13 cellular contexts compared by ENCODE assay signal in genomic region chr2:112625474-112626114, GRCh38. TPM values are rescaled to one million over a fixed set of nuclear protein-coding genes. Genes with fewer than 3 reads are reported as not detected.
DNase-seq lines count a peak whose midpoint lies in the region; ATAC-seq, FAIRE-seq and TF ChIP-seq lines count a peak whose summit lies in the region.
"Had no signal": no experiment of that assay in that cellular context is flagged by ENCODE, and none has a peak within 500 bp of the region (broad histone marks: within the 10 kb centered on the region; RNA-seq: fewer than 3 reads in every experiment).

No MANE protein-coding gene starts in this region.

- H3K9me3 Mint-ChIP-seq in activated naive CD8-positive, alpha-beta T cell treated with anti-CD3 and anti-CD28 coated beads, Interleukin-2, amount 10 ng/mL, durations not matched to agents 7 days and 5 days, result no peaks in the 10 kb centered on the region
- no peaks in the 10 kb centered on the region for H3K9me3 Mint-ChIP-seq in activated naive CD8-positive, alpha-beta T cell treated with anti-CD3 and anti-CD28 coated beads for 36 hours
- no peaks in the 10 kb centered on the region for H3K9me3 Mint-ChIP-seq in mesothelial cell of epicardium
- H3K9me3 Mint-ChIP-seq: IgD-negative memory B cell had no signal

- no peaks in the 10 kb centered on the region for H3K9me1 ChIP-seq in K562 (ENCODE audit: control insufficient read depth, insufficient read depth, low read length)

- POLR2A ChIA-PET in activated naive CD8-positive, alpha-beta T cell treated with anti-CD3 and anti-CD28 coated beads, Interleukin-2, amount 10 ng/mL, durations not matched to agents 7 days and 5 days (lab: Charles Lee), result interaction anchor here (1.3 to 14.3 kb wide), 8 partner anchors 7 to 100 kb away, joined by 3 to 293 read pairs (median 5); partner anchors contain the start of genes CHCHD5 and SLC20A1
- POLR2A ChIA-PET in K562 (lab: Yijun Ruan, JAX), result interaction anchor here (0.6 to 1.3 kb wide), 3 partner anchors 21 to 102 kb away, joined by 3 to 4 read pairs (median 3); no protein-coding TSS in a partner anchor

- no peak overlapping the region for H2BK120ac ChIP-seq in mesenchymal stem cell (ENCODE audit: low read depth, low read length)

- no TSS peak for BruUV-seq in K562 (replicated peaks; lab: Mats Ljungman, UMichigan)

- no peak overlapping the region for H3K4me3 Mint-ChIP-seq in activated naive CD8-positive, alpha-beta T cell treated with anti-CD3 and anti-CD28 coated beads, Interleukin-2, amount 10 ng/mL, durations not matched to agents 7 days and 5 days
- H3K4me3 Mint-ChIP-seq in activated naive CD8-positive, alpha-beta T cell treated with anti-CD3 and anti-CD28 coated beads for 36 hours, result no peak overlapping the region
- no peak overlapping the region for H3K4me3 Mint-ChIP-seq in mesothelial cell of epicardium

- no peaks in the 10 kb centered on the region for H3K9me3 ChIP-seq in K562 (replicated peaks; ENCODE audit: control insufficient read depth, insufficient read depth, low read depth, low read length)
- no peaks in the 10 kb centered on the region for H3K9me3 ChIP-seq in mesenchymal stem cell (ENCODE audit: control insufficient read depth, low read length)

- peak overlapping the region; percentile 57 to 75 for H3K4ac ChIP-seq in mesenchymal stem cell (ENCODE audit: low read depth in 1 of 2, low read length in 2 of 2)

- CTCF ChIA-PET in K562 (lab: Yijun Ruan, JAX; ENCODE audit: low intra/inter-chr PET ratio), result interaction anchor here (0.6 to 4.2 kb wide), 4 partner anchors 66 to 315 kb away, joined by 3 to 48 read pairs (median 4); no protein-coding TSS in a partner anchor

- no peak for TF ChIP-seq POLR2A in K562 (conservative IDR thresholded peaks at IDR 0.05)

- FAIRE-seq in K562 (lab: Jason Lieb, UNC), result no peak
- FAIRE-seq: GM12891 had no signal

- H3K4me3 ChIP-seq in K562 (no peak overlapping the region), mesenchymal stem cell (ENCODE audit: insufficient read depth in 1 of 2, low read depth in 1 of 2, low read length in 2 of 2) (no peak overlapping the region), foreskin fibroblast (ENCODE audit: low read depth in 1 of 2, low read length in 2 of 2) (no peak overlapping the region)

- TF ChIP-seq EP300 in K562 (IDR thresholded peaks at IDR 0.05; ENCODE audit: low read length), result no peak

- H3K36me3 ChIP-seq in K562 (ENCODE audit: control insufficient read depth, insufficient read depth, low read length) (no peaks in the 10 kb centered on the region), mesenchymal stem cell (ENCODE audit: control insufficient read depth in 1 of 2, insufficient read depth in 2 of 2, low read depth in 1 of 2, low read length in 2 of 2) (no peaks in the 10 kb centered on the region)

- H4K91ac ChIP-seq in mesenchymal stem cell (ENCODE audit: low read length), result no peak overlapping the region

- H3K4me2 ChIP-seq in K562 (ENCODE audit: insufficient read depth, low read length), result no peak overlapping the region
- no peak overlapping the region for H3K4me2 ChIP-seq in mesenchymal stem cell (ENCODE audit: low read length, poor library complexity, severe bottlenecking)

- H4K20me1 ChIP-seq in K562 (replicated peaks; ENCODE audit: control insufficient read depth, insufficient read depth, low read length), result no peaks in the 10 kb centered on the region

- H3K9ac ChIP-seq in K562 (ENCODE audit: insufficient read depth in 1 of 2, low read depth in 2 of 2, low read length in 2 of 2) (no peak overlapping the region), mesenchymal stem cell (ENCODE audit: low read length) (peak overlapping the region; percentile 75)

- no peak overlapping the region for H3K27ac ChIP-seq in K562 (ENCODE audit: extremely low read depth, low read depth, low read length)
- H3K27ac ChIP-seq in mesenchymal stem cell (ENCODE audit: low read length, poor library complexity, severe bottlenecking), result no peak overlapping the region

- no peak for TF ChIP-seq RAD21 in K562 (CRISPR knock-in tag; conservative IDR thresholded peaks at IDR 0.05 in 1 of 2, IDR thresholded peaks at IDR 0.05 in 1 of 2)

- H3K27me3 Mint-ChIP-seq in activated naive CD8-positive, alpha-beta T cell treated with anti-CD3 and anti-CD28 coated beads, Interleukin-2, amount 10 ng/mL, durations not matched to agents 7 days and 5 days, result peaks cover 3% of the 10 kb centered on the region
- no peaks in the 10 kb centered on the region for H3K27me3 Mint-ChIP-seq in activated naive CD8-positive, alpha-beta T cell treated with anti-CD3 and anti-CD28 coated beads for 36 hours
- H3K27me3 Mint-ChIP-seq in mesothelial cell of epicardium (ENCODE audit: low read depth), result peaks cover 5% of the 10 kb centered on the region
- H3K27me3 Mint-ChIP-seq: IgD-negative memory B cell had no signal

- TF ChIP-seq CTCF in K562 (IDR thresholded peaks at IDR 0.05 in 2 of 3, conservative IDR thresholded peaks at IDR 0.05 in 1 of 3; ENCODE audit: insufficient read depth in 2 of 3, low read depth in 1 of 3, low read length in 3 of 3) (no peak), mesothelial cell of epicardium (IDR thresholded peaks at IDR 0.05; ENCODE audit: unreplicated experiment) (no peak), foreskin fibroblast (IDR thresholded peaks at IDR 0.05; ENCODE audit: low read depth, low read length) (no peak)

- H3K14ac ChIP-seq in mesenchymal stem cell (ENCODE audit: low read length in 2 of 2), result no peak overlapping the region

- H2AFZ ChIP-seq in K562 (ENCODE audit: low read depth, low read length) (peak overlapping the region; percentile 73), mesenchymal stem cell (ENCODE audit: low read depth, low read length) (no peak overlapping the region)

- no peak for DNase-seq in activated naive CD8-positive, alpha-beta T cell treated with anti-CD3 and anti-CD28 coated beads, Interleukin-2, amount 10 ng/mL, durations not matched to agents 7 days and 5 days
- no peak for DNase-seq in activated naive CD8-positive, alpha-beta T cell treated with anti-CD3 and anti-CD28 coated beads for 36 hours
- DNase-seq in K562 (ENCODE audit: extremely low read depth in 1 of 4, low spot score in 3 of 4), result no peak
- no peak for DNase-seq in mesenchymal stem cell
- no peak for DNase-seq in mesothelial cell of epicardium (ENCODE audit: low spot score in 2 of 2, unreplicated experiment in 2 of 2)
- DNase-seq in NCI-H2227 treated with DMSO at 0.1 percent for 48 hours (lab: John Stamatoyannopoulos, UW), result no peak
- DNase-seq in foreskin fibroblast, result no peak
- DNase-seq in cortex of kidney (lab: John Stamatoyannopoulos, UW), result no peak
- DNase-seq: dermis blood vessel endothelial cell; stimulated activated CD8-positive, alpha-beta memory T cell treated with anti-CD3 and anti-CD28 coated beads, Interleukin-4, amount 100 ng/mL, for 48 hours had no signal

- peak overlapping the region in 1 of 2 experiments; percentile 14 for H3K18ac ChIP-seq in mesenchymal stem cell (ENCODE audit: low read depth in 1 of 2, low read length in 2 of 2)

- H2BK5ac ChIP-seq in mesenchymal stem cell (ENCODE audit: low read depth, low read length, poor library complexity, severe bottlenecking), result no peak overlapping the region

- peak overlapping the region; percentile 18 to 74 for H2BK12ac ChIP-seq in mesenchymal stem cell (ENCODE audit: low read length in 2 of 2)

- peaks cover 2% of the 10 kb centered on the region for H3K36me3 Mint-ChIP-seq in activated naive CD8-positive, alpha-beta T cell treated with anti-CD3 and anti-CD28 coated beads, Interleukin-2, amount 10 ng/mL, durations not matched to agents 7 days and 5 days
- H3K36me3 Mint-ChIP-seq in activated naive CD8-positive, alpha-beta T cell treated with anti-CD3 and anti-CD28 coated beads for 36 hours, result no peaks in the 10 kb centered on the region
- H3K36me3 Mint-ChIP-seq in mesothelial cell of epicardium, result no peaks in the 10 kb centered on the region

- peak overlapping the region; percentile 47 for H3K27ac Mint-ChIP-seq in activated naive CD8-positive, alpha-beta T cell treated with anti-CD3 and anti-CD28 coated beads, Interleukin-2, amount 10 ng/mL, durations not matched to agents 7 days and 5 days
- H3K27ac Mint-ChIP-seq in activated naive CD8-positive, alpha-beta T cell treated with anti-CD3 and anti-CD28 coated beads for 36 hours, result no peak overlapping the region
- no peak overlapping the region for H3K27ac Mint-ChIP-seq in mesothelial cell of epicardium
- H3K27ac Mint-ChIP-seq: progenitor cell of endocrine pancreas had no signal

- ATAC-seq in activated naive CD8-positive, alpha-beta T cell treated with anti-CD3 and anti-CD28 coated beads, Interleukin-2, amount 10 ng/mL, durations not matched to agents 7 days and 5 days (ENCODE audit: low read depth), result no peak
- no peak for ATAC-seq in K562

- H3K27me3 ChIP-seq in K562 (ENCODE audit: control insufficient read depth in 2 of 2, insufficient read depth in 2 of 2, low read length in 2 of 2) (no peaks in the 10 kb centered on the region), mesenchymal stem cell (ENCODE audit: control insufficient read depth in 1 of 2, insufficient read depth in 1 of 2, low read length in 2 of 2) (no peaks in the 10 kb centered on the region)

- H4K8ac ChIP-seq in mesenchymal stem cell (ENCODE audit: low read length), result peak overlapping the region; percentile 74

- H3K79me2 ChIP-seq in K562 (ENCODE audit: control insufficient read depth, insufficient read depth, low read length), result no peaks in the 10 kb centered on the region

- peaks cover 3% of the 10 kb centered on the region for H3K79me1 ChIP-seq in mesenchymal stem cell (replicated peaks; ENCODE audit: low read length, poor library complexity, severe bottlenecking)

- peaks cover 51% of the 10 kb centered on the region for H3K4me1 Mint-ChIP-seq in activated naive CD8-positive, alpha-beta T cell treated with anti-CD3 and anti-CD28 coated beads, Interleukin-2, amount 10 ng/mL, durations not matched to agents 7 days and 5 days
- peaks cover 36% of the 10 kb centered on the region for H3K4me1 Mint-ChIP-seq in activated naive CD8-positive, alpha-beta T cell treated with anti-CD3 and anti-CD28 coated beads for 36 hours
- peaks cover 14% of the 10 kb centered on the region for H3K4me1 Mint-ChIP-seq in mesothelial cell of epicardium

- intact Hi-C loops in K562 (cut with micrococcal nuclease), result loop anchor here (1.0 to 2.0 kb wide), 3 partner anchors 19 to 101 kb away; partner anchors contain the start of gene SLC20A1

- H3K23ac ChIP-seq in mesenchymal stem cell (ENCODE audit: low read length in 2 of 2), result no peak overlapping the region

- H3K4me1 ChIP-seq in K562 (replicated peaks in 1 of 2; ENCODE audit: control insufficient read depth in 2 of 2, insufficient read depth in 2 of 2, low read length in 2 of 2) (peaks cover 11 to 42% of the 10 kb centered on the region in 2 experiments), mesenchymal stem cell (ENCODE audit: control insufficient read depth, insufficient read depth, low read depth, low read length) (peaks cover 23% of the 10 kb centered on the region)

- H2AK5ac ChIP-seq in mesenchymal stem cell (ENCODE audit: low read length, severe bottlenecking), result no peak overlapping the region

- 42% methylated on average over 7 of the region's 7 CpGs for WGBS in K562 (ENCODE audit: insufficient coverage, low coverage, missing lambda C conversion rate)
- WGBS in mesenchymal stem cell, result 92% methylated on average over 7 of the region's 7 CpGs

- in situ Hi-C loops in K562 (cut with MboI), result loop anchor here (5.0 kb wide), 1 partner anchor 102 kb away; no protein-coding TSS in a partner anchor

- H2BK15ac ChIP-seq in mesenchymal stem cell (ENCODE audit: low read depth, poor library complexity, severe bottlenecking), result no peak overlapping the region

RNA-seq across cellular contexts. Expression of gene SLC20A1, which starts 20.1 kb away (rescaled TPM):
- total RNA-seq in activated naive CD8-positive, alpha-beta T cell treated with anti-CD3 and anti-CD28 coated beads, Interleukin-2, amount 10 ng/mL, durations not matched to agents 7 days and 5 days, result 100 to 1,000 TPM; 105 to 113 TPM
- total RNA-seq in activated naive CD8-positive, alpha-beta T cell treated with anti-CD3 and anti-CD28 coated beads for 36 hours, result 10 to 100 TPM; 81.8 to 84.6 TPM
- total RNA-seq in K562 (2011; cell fraction: chromatin; rRNA removed; ENCODE audit: low replicate concordance), result 495 and 804 TPM in 2 replicates
- 263 and 289 TPM in 2 replicates for total RNA-seq in K562 (2011; cell fraction: nucleolus; rRNA removed)
- 478 and 674 TPM in 2 replicates for total RNA-seq in K562 (2011; cell fraction: nucleoplasm; rRNA removed)
- total RNA-seq in K562 (2014; rRNA removed) (64.7 and 66.0 TPM in 2 replicates), K562 (2014; rRNA removed; fragmentation: Illumina TruSeq; extraction: Trizol) (95.1 and 111 TPM in 2 replicates), K562 (2015; rRNA removed; fragmentation: Illumina TruSeq; extraction: Trizol) (66.8 and 68.9 TPM in 2 replicates), K562 (2021) (123 and 136 TPM in 2 replicates), mesothelial cell of epicardium (41.6 to 46.9 TPM (median 46.3 TPM) in 3 replicates)
- polyA plus RNA-seq in K562 (2011; rRNA removed) (101 and 150 TPM in 2 replicates), K562 (2014; fragmentation: Illumina TruSeq; extraction: Trizol) (85.8 and 87.8 TPM in 2 replicates), K562 (2014; fragmentation: Nextera tagmentation; extraction: Ambion mirVana) (10 to 100 TPM; 53.8 to 56.1 TPM), K562 (2014; rRNA removed) (74.7 and 77.3 TPM in 2 replicates)
- polyA plus RNA-seq in K562 (2011; cell fraction: cytosol; rRNA removed), result 105 and 114 TPM in 2 replicates
- 166 and 277 TPM in 2 replicates for polyA plus RNA-seq in K562 (2011; cell fraction: nucleus; rRNA removed)
- polyA plus RNA-seq in K562 (2012), result 55.6 and 102 TPM in 2 replicates
- polyA minus RNA-seq in K562 (2011; rRNA and poly(A)+ RNA removed), result 151 and 243 TPM in 2 replicates
- 79.2 and 124 TPM in 2 replicates for polyA minus RNA-seq in K562 (2011; cell fraction: cytosol; rRNA and poly(A)+ RNA removed)
- polyA minus RNA-seq in K562 (2011; cell fraction: nucleus; rRNA and poly(A)+ RNA removed), result 120 and 135 TPM in 2 replicates
- polyA plus RNA-seq in mesenchymal stem cell (2013, experiment 1 of 2), result 115 TPM
- polyA plus RNA-seq in mesenchymal stem cell (2013, experiment 2 of 2), result 115 TPM

RNA-seq across cellular contexts. Expression of gene CHCHD5, which starts 41.2 kb away (rescaled TPM):
- 10 to 100 TPM; 32.1 to 35.2 TPM for total RNA-seq in activated naive CD8-positive, alpha-beta T cell treated with anti-CD3 and anti-CD28 coated beads, Interleukin-2, amount 10 ng/mL, durations not matched to agents 7 days and 5 days
- total RNA-seq in activated naive CD8-positive, alpha-beta T cell treated with anti-CD3 and anti-CD28 coated beads for 36 hours, result 10 to 100 TPM; 34.9 to 40.5 TPM
- 7.9 and 16.5 TPM in 2 replicates for total RNA-seq in K562 (2011; cell fraction: chromatin; rRNA removed; ENCODE audit: low replicate concordance)
- 11.1 and 12.7 TPM in 2 replicates for total RNA-seq in K562 (2011; cell fraction: nucleolus; rRNA removed)
- total RNA-seq in K562 (2011; cell fraction: nucleoplasm; rRNA removed), result 13.7 and 16.6 TPM in 2 replicates
- total RNA-seq in K562 (2014; rRNA removed) (33.4 and 61.2 TPM in 2 replicates), K562 (2014; rRNA removed; fragmentation: Illumina TruSeq; extraction: Trizol) (5.7 and 7.4 TPM in 2 replicates), K562 (2015; rRNA removed; fragmentation: Illumina TruSeq; extraction: Trizol) (25.8 and 29.4 TPM in 2 replicates), K562 (2021) (42.9 and 55.3 TPM in 2 replicates), mesothelial cell of epicardium (32.3 to 33.2 TPM (median 32.4 TPM) in 3 replicates)
- polyA plus RNA-seq in K562 (2011; rRNA removed) (16.4 and 21.9 TPM in 2 replicates), K562 (2014; fragmentation: Illumina TruSeq; extraction: Trizol) (21.0 and 45.8 TPM in 2 replicates), K562 (2014; fragmentation: Nextera tagmentation; extraction: Ambion mirVana) (10 to 100 TPM; 56.0 to 79.3 TPM), K562 (2014; rRNA removed) (42.4 and 61.3 TPM in 2 replicates)
- 36.1 and 82.6 TPM in 2 replicates for polyA plus RNA-seq in K562 (2011; cell fraction: cytosol; rRNA removed)
- polyA plus RNA-seq in K562 (2011; cell fraction: nucleus; rRNA removed), result 16.0 and 28.0 TPM in 2 replicates
- polyA plus RNA-seq in K562 (2012), result 66.1 and 68.6 TPM in 2 replicates
- polyA minus RNA-seq in K562 (2011; rRNA and poly(A)+ RNA removed), result 2.9 and 3.0 TPM in 2 replicates
- polyA minus RNA-seq in K562 (2011; cell fraction: cytosol; rRNA and poly(A)+ RNA removed), result 8.4 and 11.6 TPM in 2 replicates
- 3.5 and 6.0 TPM in 2 replicates for polyA minus RNA-seq in K562 (2011; cell fraction: nucleus; rRNA and poly(A)+ RNA removed)
- polyA plus RNA-seq in mesenchymal stem cell (2013, experiment 1 of 2), result 25.0 TPM
- polyA plus RNA-seq in mesenchymal stem cell (2013, experiment 2 of 2), result 24.5 TPM
